Comparison of ENCODE assay signal across 13 cellular contexts in genomic region chr12:105774037-105774436, GRCh38.
DNase-seq lines count a peak whose midpoint lies in the region; ATAC-seq and TF ChIP-seq lines count a peak whose summit lies in the region.
"Had no signal": no experiment of that assay in that cellular context is flagged by ENCODE, and none has a peak within 500 bp of the region (broad histone marks: within the 10 kb centered on the region; RNA-seq: fewer than 3 reads in every experiment).

No MANE protein-coding gene starts in this region.

- TF ChIP-seq CTCF in nephron (IDR thresholded peaks at IDR 0.05; ENCODE audit: unreplicated experiment in 3 of 3) (no peak), type B pancreatic cell (conservative IDR thresholded peaks at IDR 0.05) (no peak)

- H3K27ac Mint-ChIP-seq in nephron (peak overlapping the region; percentile 19 to 69 (median 51)), type B pancreatic cell (peak overlapping the region; percentile 44)
- H3K27ac Mint-ChIP-seq: CD14-positive monocyte had no signal

- DNase-seq in DMS79 (lab: John Stamatoyannopoulos, UW) = peak; percentile 87
- no peak for DNase-seq in DMS79 treated with DMSO at 0.1 percent for 48 hours (lab: John Stamatoyannopoulos, UW)
- DNase-seq in type B pancreatic cell (ENCODE audit: extremely low spot score, unreplicated experiment) = no peak
- no peak for DNase-seq in T-helper 9 cell
- DNase-seq: CD4-positive, alpha-beta memory T cell; GM23248; IMR-90 had no signal

- H3K36me3 Mint-ChIP-seq in nephron (ENCODE audit: low read depth) (no peaks in the 10 kb centered on the region), type B pancreatic cell (no peaks in the 10 kb centered on the region)
- H3K36me3 Mint-ChIP-seq: CD14-positive monocyte; CD4-positive, alpha-beta memory T cell had no signal

- H3K9me3 Mint-ChIP-seq in nephron (peaks cover 4% of the 10 kb centered on the region), type B pancreatic cell (no peaks in the 10 kb centered on the region)

- ATAC-seq in HG03135 (IDR thresholded peaks at IDR 0.05; ENCODE audit: unreplicated experiment) (no peak), HG03521 (IDR thresholded peaks at IDR 0.05; ENCODE audit: unreplicated experiment) (no peak)
- ATAC-seq: A549, K562 had no signal

- H3K27me3 Mint-ChIP-seq in nephron (ENCODE audit: low read depth) (no peaks in the 10 kb centered on the region), type B pancreatic cell (peaks cover 5% of the 10 kb centered on the region)

- H3K4me3 Mint-ChIP-seq in nephron (no peak overlapping the region), type B pancreatic cell (no peak overlapping the region)
- H3K4me3 Mint-ChIP-seq: CD14-positive monocyte; CD4-positive, alpha-beta memory T cell had no signal

- peaks cover 29% of the 10 kb centered on the region for H3K4me1 Mint-ChIP-seq in nephron
- no peaks in the 10 kb centered on the region for H3K4me1 Mint-ChIP-seq in type B pancreatic cell (ENCODE audit: unreplicated experiment)
- H3K4me1 Mint-ChIP-seq: CD14-positive monocyte; CD4-positive, alpha-beta memory T cell had no signal
